In the genomic region with DNA sequence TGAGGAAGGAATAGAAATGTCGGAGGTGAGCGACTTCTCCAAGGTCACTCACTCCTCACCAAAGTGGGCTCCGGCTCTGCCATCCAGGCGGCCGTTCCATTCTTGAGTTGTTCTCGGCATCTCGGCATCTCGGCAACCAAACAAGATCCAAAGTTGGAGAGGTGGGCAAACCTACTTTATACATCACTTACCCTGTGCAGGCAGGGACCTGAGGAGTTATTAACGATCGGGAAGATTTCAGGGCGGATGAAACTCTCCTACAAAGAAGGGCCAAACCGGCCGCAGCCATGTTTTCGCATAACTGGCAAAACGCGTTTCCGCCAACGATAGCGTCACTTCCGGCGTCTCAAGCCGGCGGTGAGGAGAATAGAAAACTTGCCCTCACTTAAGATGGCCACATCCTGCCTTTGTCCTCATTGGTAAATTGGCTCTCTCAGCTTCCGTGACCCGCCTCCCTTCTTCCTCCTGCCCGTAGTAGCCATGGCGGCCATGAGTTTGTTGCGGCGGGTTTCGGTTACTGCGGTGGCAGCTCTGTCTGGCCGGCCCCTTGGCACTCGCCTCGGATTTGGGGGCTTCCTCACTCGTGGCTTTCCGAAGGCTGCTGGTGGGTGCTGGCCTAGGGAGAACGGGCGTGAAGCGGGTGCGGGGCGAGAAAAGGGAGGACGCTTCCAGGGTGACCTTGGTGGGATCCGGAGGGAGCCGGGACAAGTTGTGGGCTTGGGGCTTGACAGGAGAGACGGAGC, we compare ENCODE assay signal across 8 cellular contexts. TPM values are rescaled to one million over a fixed set of nuclear protein-coding genes. Genes with fewer than 3 reads are reported as not detected.
DNase-seq lines count a peak whose midpoint lies in the region; ATAC-seq and TF ChIP-seq lines count a peak whose summit lies in the region.

A gene (minus strand): TSS at position 303 of the 743 bp plus-strand sequence. CDS start 14 bp downstream, at position 289.
A gene (plus strand): TSS at position 459 of the 743 bp plus-strand sequence. CDS start 22 bp downstream, at position 481.

- intact Hi-C loops in Right ventricle myocardium inferior (cut with DNase I) (loop anchor here (2.0 to 5.0 kb wide), 2 partner anchors 42 to 48 kb away; a partner anchor contains a TSS), ovary (cut with DNase I) (loop anchor here in 1 of 4 donors (5.0 kb wide), 1 partner anchor 53 kb away; no protein-coding TSS in a partner anchor), thyroid gland (cut with DNase I) (no loop called here)

- no peaks in the 10 kb centered on the region for H3K4me1 ChIP-seq in ovary (ENCODE audit: insufficient read depth)
- H3K4me1 ChIP-seq in thyroid gland: peaks cover 8 to 13% of the 10 kb centered on the region in 2 donors

- H3K36me3 ChIP-seq in ovary (no peaks in the 10 kb centered on the region), thyroid gland (peaks cover 12 to 14% of the 10 kb centered on the region in 2 donors)

- no peak for TF ChIP-seq CTCF in GM12864 (IDR thresholded peaks at IDR 0.05; ENCODE audit: low read depth, low read length, missing control alignments)
- no peak for TF ChIP-seq CTCF in ovary (IDR thresholded peaks at IDR 0.05)
- no peak for TF ChIP-seq CTCF in thyroid gland (IDR thresholded peaks at IDR 0.05)

- H3K4me3 ChIP-seq in GM12864 (ENCODE audit: low read depth, low read length) (peak within 1 kb of the TSS; percentile 89), ovary (peak within 1 kb of the TSS; percentile 70), thyroid gland (replicated peaks in 1 of 3) (peak within 1 kb of the TSS; percentile 60 to 91 (median 84))

- peak within 1 kb of the TSS; percentile 64 to 71 for H3K27ac ChIP-seq in ovary
- peak within 1 kb of the TSS; percentile 75 to 91 (median 75) for H3K27ac ChIP-seq in thyroid gland

- TF ChIP-seq POLR2A in ovary (IDR thresholded peaks at IDR 0.05): peak; percentile 75
- peak; percentile 11 to 83 for TF ChIP-seq POLR2A in thyroid gland (IDR thresholded peaks at IDR 0.05)

- peak; percentile 96 for ATAC-seq in HG02759 (IDR thresholded peaks at IDR 0.05; ENCODE audit: unreplicated experiment)
- ATAC-seq in Right ventricle myocardium inferior: peak; percentile 100

- 0 to 1% (median 1%) methylated on average over 45 of the region's 45 CpGs for WGBS in ovary, 3 donors
- 0 to 1% methylated on average over 39 to 45 of the region's 45 CpGs for WGBS in thyroid gland, 2 donors

- peak; percentile 93 for DNase-seq in GM12864 (ENCODE audit: low read depth)
- peak; percentile 95 to 99 (median 96) for DNase-seq in NCI-H1417 (lab: John Stamatoyannopoulos, UW)
- peak; percentile 82 to 97 for DNase-seq in SW 1271 (lab: John Stamatoyannopoulos, UW)
- peak; percentile 82 for DNase-seq in activated naive CD8-positive, alpha-beta T cell treated with anti-CD3 and anti-CD28 coated beads, Interleukin-2, amount 50 U/mL, for 16 hours (ENCODE audit: low read depth, low spot score)
- DNase-seq in Right ventricle myocardium inferior (ENCODE audit: missing footprints): peak; percentile 98
- DNase-seq in ovary: peak; percentile 92 to 95 (median 93)
- DNase-seq in thyroid gland: peak; percentile 95 to 96

- no peak for TF ChIP-seq EP300 in ovary (IDR thresholded peaks at IDR 0.05)

- H3K9me3 ChIP-seq in ovary (no peaks in the 10 kb centered on the region), thyroid gland (no peaks in the 10 kb centered on the region)

- H3K27me3 ChIP-seq in ovary: no peaks in the 10 kb centered on the region
- no peaks in the 10 kb centered on the region for H3K27me3 ChIP-seq in thyroid gland

RNA-seq across cellular contexts. Expression of the first gene that starts in this region (rescaled TPM):
- 44.4 TPM for total RNA-seq in Right ventricle myocardium inferior
- 10 to 100 TPM; 13.1 to 27.4 (median 21.8) TPM for total RNA-seq in ovary
- 10 to 100 TPM; 19.9 to 30.6 TPM for polyA plus RNA-seq in ovary
- 10 to 100 TPM; 26.1 to 39.1 (median 32.1) TPM for total RNA-seq in thyroid gland

RNA-seq across cellular contexts. Expression of the second gene that starts in this region (rescaled TPM):
- 365 TPM for total RNA-seq in Right ventricle myocardium inferior
- 100 to 1,000 TPM in 1 of 7 donors, 10 to 100 TPM in 6; 66.6 to 102 (median 71.8) TPM for total RNA-seq in ovary
- polyA plus RNA-seq in ovary: 100 to 1,000 TPM in 1 of 2 donors, 10 to 100 TPM in 1; 66.7 to 185 TPM
- total RNA-seq in thyroid gland: 100 to 1,000 TPM; 111 to 149 (median 122) TPM

Comparison
In these comparisons a context has a peak if more than half of its experiments do, and no peak if none do; other contexts are left out.
1. Peak in every context shown above with its lines: DNase-seq, ATAC-seq, H3K4me3 ChIP-seq and H3K27ac ChIP-seq.